In genomic region chr11:10514210-10514609, GRCh38 we compare ENCODE assay signal across 10 cellular contexts. TPM values are rescaled to one million over a fixed set of nuclear protein-coding genes. Genes with fewer than 3 reads are reported as not detected.
A peak's percentile ranks its signal among the peaks of the same experiment; 100 is the strongest.
DNase-seq lines count a peak whose midpoint lies in the region; ATAC-seq and TF ChIP-seq lines count a peak whose summit lies in the region.
"Had no signal": no experiment of that assay in that cellular context is flagged by ENCODE, and none has a peak within 500 bp of the region (broad histone marks: within the 10 kb centered on the region; RNA-seq: fewer than 3 reads in every experiment).

No MANE protein-coding gene starts in this region.

- H3K9me3 ChIP-seq in SJSA1 (replicated peaks) (no peaks in the 10 kb centered on the region), tibial artery (no peaks in the 10 kb centered on the region), T-helper 17 cell (ENCODE audit: control insufficient read depth, low read length, poor library complexity, severe bottlenecking) (no peaks in the 10 kb centered on the region)

- intact Hi-C loops in tibial artery (cut with DNase I; ENCODE audit: low total_unique reads) = loop anchor here (5.0 kb wide), 1 partner anchor 107 kb away; no protein-coding TSS in a partner anchor

- H3K9me3 Mint-ChIP-seq in activated naive CD8-positive, alpha-beta T cell (ENCODE audit: low read depth) = no peaks in the 10 kb centered on the region
- no peaks in the 10 kb centered on the region for H3K9me3 Mint-ChIP-seq in activated naive CD8-positive, alpha-beta T cell treated with anti-CD3 and anti-CD28 coated beads, Interleukin-2, amount 50 U/mL, for 24 hours

- H3K4me3 ChIP-seq in SJSA1 (no peak overlapping the region), fibroblast of mammary gland (ENCODE audit: control insufficient read depth, low read depth, low read length) (no peak overlapping the region), tibial artery (no peak overlapping the region)

- no peaks in the 10 kb centered on the region for H3K4me1 Mint-ChIP-seq in activated naive CD8-positive, alpha-beta T cell (ENCODE audit: low read depth)
- peaks cover 3% of the 10 kb centered on the region for H3K4me1 Mint-ChIP-seq in activated naive CD8-positive, alpha-beta T cell treated with anti-CD3 and anti-CD28 coated beads, Interleukin-2, amount 50 U/mL, for 24 hours
- H3K4me1 Mint-ChIP-seq in T-helper 17 cell = peaks cover 7% of the 10 kb centered on the region

- DNase-seq in activated naive CD8-positive, alpha-beta T cell treated with anti-CD3 and anti-CD28 coated beads, Interleukin-2, amount 50 U/mL, for 24 hours = no peak
- DNase-seq in SJSA1 (ENCODE audit: low read depth in 1 of 2, low spot score in 2 of 2) = no peak
- peak; percentile 35 for DNase-seq in fibroblast of mammary gland (ENCODE audit: low read depth)
- no peak for DNase-seq in tibial artery
- DNase-seq in stimulated activated CD8-positive, alpha-beta memory T cell treated with anti-CD3 and anti-CD28 coated beads, Interleukin-4, amount 100 ng/mL, for 48 hours = no peak
- no peak for DNase-seq in GM19238 (ENCODE audit: insufficient read length, low spot score)
- DNase-seq in T-helper 17 cell = no peak
- DNase-seq: C1 segment of cervical spinal cord, KG1 had no signal

- peak overlapping the region; percentile 1 for H3K27ac Mint-ChIP-seq in activated naive CD8-positive, alpha-beta T cell
- H3K27ac Mint-ChIP-seq in activated naive CD8-positive, alpha-beta T cell treated with anti-CD3 and anti-CD28 coated beads, Interleukin-2, amount 50 U/mL, for 24 hours = no peak overlapping the region
- H3K27ac Mint-ChIP-seq in T-helper 17 cell = no peak overlapping the region

- TF ChIP-seq CTCF in fibroblast of mammary gland (conservative IDR thresholded peaks at IDR 0.05; ENCODE audit: control insufficient read depth, insufficient read depth, low read depth, low read length) = peak; percentile 27
- TF ChIP-seq CTCF in tibial artery (IDR thresholded peaks at IDR 0.05) = peak; percentile 43 to 44

- H3K27ac ChIP-seq in SJSA1 = peak overlapping the region; percentile 23; the same call in 1 of the 2 replicates
- H3K27ac ChIP-seq in tibial artery = peak overlapping the region; percentile 36 to 42

- H3K4me3 Mint-ChIP-seq in activated naive CD8-positive, alpha-beta T cell = no peak overlapping the region
- no peak overlapping the region for H3K4me3 Mint-ChIP-seq in activated naive CD8-positive, alpha-beta T cell treated with anti-CD3 and anti-CD28 coated beads, Interleukin-2, amount 50 U/mL, for 24 hours
- H3K4me3 Mint-ChIP-seq in T-helper 17 cell = no peak overlapping the region

- no peaks in the 10 kb centered on the region for H3K27me3 Mint-ChIP-seq in activated naive CD8-positive, alpha-beta T cell
- H3K27me3 Mint-ChIP-seq in activated naive CD8-positive, alpha-beta T cell treated with anti-CD3 and anti-CD28 coated beads, Interleukin-2, amount 50 U/mL, for 24 hours = no peaks in the 10 kb centered on the region
- H3K27me3 Mint-ChIP-seq in T-helper 17 cell = no peaks in the 10 kb centered on the region

- H3K36me3 Mint-ChIP-seq in activated naive CD8-positive, alpha-beta T cell = peaks cover 4% of the 10 kb centered on the region
- H3K36me3 Mint-ChIP-seq in activated naive CD8-positive, alpha-beta T cell treated with anti-CD3 and anti-CD28 coated beads, Interleukin-2, amount 50 U/mL, for 24 hours (ENCODE audit: low read depth) = peaks cover 11% of the 10 kb centered on the region
- peaks cover 7% of the 10 kb centered on the region for H3K36me3 Mint-ChIP-seq in T-helper 17 cell (ENCODE audit: low read depth)

- H3K27me3 ChIP-seq in SJSA1 (replicated peaks) (no peaks in the 10 kb centered on the region), tibial artery (no peaks in the 10 kb centered on the region)

- H3K36me3 ChIP-seq in SJSA1 (peaks cover 4% of the 10 kb centered on the region; the same call in 1 of the 2 replicates), tibial artery (peaks cover under 1 to 6% (median 5%) of the 10 kb centered on the region in 3 donors)

- no peak for ATAC-seq in activated naive CD8-positive, alpha-beta T cell treated with anti-CD3 and anti-CD28 coated beads, Interleukin-2, amount 50 U/mL, for 24 hours
- ATAC-seq in T-helper 17 cell = no peak

- H3K4me1 ChIP-seq in SJSA1 (replicated peaks) (peaks cover 11% of the 10 kb centered on the region), tibial artery (peaks cover 0 to 36% (median 8%) of the 10 kb centered on the region in 4 donors)

RNA-seq across cellular contexts. Expression of gene RNF141, which starts 26.8 kb away (rescaled TPM):
- 19.9 and 23.5 TPM in 2 replicates for total RNA-seq in SJSA1 (2014; rRNA removed; shearing (Covaris generic))
- total RNA-seq in T-helper 17 cell = 10 to 100 TPM; 12.8 to 13.6 TPM

RNA-seq across cellular contexts. Expression of gene LYVE1, which starts 54.3 kb away (rescaled TPM):
- not detected in 2 replicates for total RNA-seq in SJSA1 (2014; rRNA removed; shearing (Covaris generic))
- not detected for total RNA-seq in T-helper 17 cell

RNA-seq across cellular contexts. Expression of gene AMPD3, which starts 59.1 kb away (rescaled TPM):
- total RNA-seq in SJSA1 (2014; rRNA removed; shearing (Covaris generic)) = 0.75 and 1.5 TPM in 2 replicates
- total RNA-seq in T-helper 17 cell = 10 to 100 TPM; 16.8 to 20.2 TPM
